Comparison of ENCODE assay signal across 8 cellular contexts in genomic region chrX:75603833-75604232, GRCh38.
DNase-seq lines count a peak whose midpoint lies in the region; ATAC-seq, FAIRE-seq and TF ChIP-seq lines count a peak whose summit lies in the region.

No MANE protein-coding gene starts in this region.

- TF ChIP-seq POLR2A in GM12891 (IDR thresholded peaks at IDR 0.05; ENCODE audit: low read depth, low read length) = no peak

- DNase-seq in AG08396 (ENCODE audit: low spot score) (peak; percentile 36), GM12891 (ENCODE audit: insufficient read length, low spot score) (peak; percentile 1), NCI-H2196 treated with DMSO at 0.1 percent for 48 hours (lab: John Stamatoyannopoulos, UW; ENCODE audit: unreplicated experiment) (peak; percentile 11), cerebellum (ENCODE audit: low spot score) (peak; percentile 12), myocyte (ENCODE audit: low read depth) (peak; percentile 29), coronary artery (ENCODE audit: low spot score) (no peak)
- no peak for DNase-seq in activated naive CD4-positive, alpha-beta T cell treated with anti-CD3 and anti-CD28 coated beads for 36 hours

- no peak overlapping the region for H3K27ac Mint-ChIP-seq in activated naive CD4-positive, alpha-beta T cell treated with anti-CD3 and anti-CD28 coated beads for 36 hours

- TF ChIP-seq CTCF in coronary artery (IDR thresholded peaks at IDR 0.05) = no peak

- H3K4me3 ChIP-seq in coronary artery = no peak overlapping the region

- peaks cover 5% of the 10 kb centered on the region for H3K9me3 Mint-ChIP-seq in activated naive CD4-positive, alpha-beta T cell treated with anti-CD3 and anti-CD28 coated beads for 36 hours

- no peaks in the 10 kb centered on the region for H3K4me1 Mint-ChIP-seq in activated naive CD4-positive, alpha-beta T cell treated with anti-CD3 and anti-CD28 coated beads for 36 hours (ENCODE audit: low read depth)

- no peak overlapping the region for H3K4me3 Mint-ChIP-seq in activated naive CD4-positive, alpha-beta T cell treated with anti-CD3 and anti-CD28 coated beads for 36 hours

- no peak overlapping the region for H3K27ac ChIP-seq in coronary artery

- H3K36me3 Mint-ChIP-seq in activated naive CD4-positive, alpha-beta T cell treated with anti-CD3 and anti-CD28 coated beads for 36 hours (ENCODE audit: low read depth) = peaks cover 4% of the 10 kb centered on the region

- CTCF ChIA-PET in activated naive CD4-positive, alpha-beta T cell treated with anti-CD3 and anti-CD28 coated beads for 36 hours (lab: Charles Lee) = no interaction called here

- no peaks in the 10 kb centered on the region for H3K27me3 Mint-ChIP-seq in activated naive CD4-positive, alpha-beta T cell treated with anti-CD3 and anti-CD28 coated beads for 36 hours (ENCODE audit: low read depth)

- peak; percentile 71 for FAIRE-seq in GM12891 (lab: Jason Lieb, UNC)

- intact Hi-C loops in activated naive CD4-positive, alpha-beta T cell treated with anti-CD3 and anti-CD28 coated beads for 36 hours (cut with micrococcal nuclease) = loop anchor here (2.0 to 5.0 kb wide), 2 partner anchors 565 to 1052 kb away; no protein-coding TSS in a partner anchor

- ATAC-seq in GM19463 (IDR thresholded peaks at IDR 0.05; ENCODE audit: unreplicated experiment) = no peak

TF ChIP-seq in GM12891, 5 proteins besides CTCF, POLR2A, EP300 and RAD21:
- no peak for TF ChIP-seq POLR2AphosphoS5 (IDR thresholded peaks at IDR 0.05; ENCODE audit: low read depth, low read length)
- no peak for TF ChIP-seq TAF1 (IDR thresholded peaks at IDR 0.05; ENCODE audit: low read depth, low read length)
- no peak for TF ChIP-seq SPI1 (IDR thresholded peaks at IDR 0.05; ENCODE audit: low read depth, low read length)
- no peak for TF ChIP-seq PAX5 (IDR thresholded peaks at IDR 0.05; ENCODE audit: insufficient read depth, low read length, severe bottlenecking)

Comparison
In these comparisons a context has a peak if more than half of its experiments do, and no peak if none do; other contexts are left out.
1. DNase-seq: peak in AG08396 (single experiment), GM12891 (single experiment), NCI-H2196 treated with DMSO at 0.1 percent for 48 hours (single experiment), cerebellum (single experiment) and myocyte (single experiment); none in activated naive CD4-positive, alpha-beta T cell treated with anti-CD3 and anti-CD28 coated beads for 36 hours (single experiment) and coronary artery (single experiment).